Comparison of ENCODE assay signal across 21 cellular contexts in genomic region chr3:13714251-13714916, GRCh38.
DNase-seq lines count a peak whose midpoint lies in the region; ATAC-seq and TF ChIP-seq lines count a peak whose summit lies in the region.
"Had no signal": no experiment of that assay in that cellular context is flagged by ENCODE, and none has a peak within 500 bp of the region (broad histone marks: within the 10 kb centered on the region; RNA-seq: fewer than 3 reads in every experiment).

No MANE protein-coding gene starts in this region.

- H3K4me1 Mint-ChIP-seq in progenitor cell of endocrine pancreas (ENCODE audit: low read depth): no peaks in the 10 kb centered on the region
- H3K4me1 Mint-ChIP-seq: naive thymus-derived CD8-positive, alpha-beta T cell had no signal

- H3K4me3 Mint-ChIP-seq in progenitor cell of endocrine pancreas (ENCODE audit: low read depth): no peak overlapping the region
- H3K4me3 Mint-ChIP-seq: activated naive CD8-positive, alpha-beta T cell; CD4-positive, CD25-positive, alpha-beta regulatory T cell; naive thymus-derived CD8-positive, alpha-beta T cell had no signal

- TF ChIP-seq CTCF in progenitor cell of endocrine pancreas (IDR thresholded peaks at IDR 0.05; ENCODE audit: unreplicated experiment): no peak

- H3K9me3 Mint-ChIP-seq in progenitor cell of endocrine pancreas (ENCODE audit: low read depth): peaks cover 35% of the 10 kb centered on the region

- ATAC-seq in activated CD4-positive, CD25-positive, alpha-beta regulatory T cell treated with anti-CD3 and anti-CD28 coated beads, Interleukin-2, amount 50 U/mL, for 24 hours: no peak
- no peak for ATAC-seq in HG02885 (IDR thresholded peaks at IDR 0.05; ENCODE audit: poor library complexity, unreplicated experiment)
- ATAC-seq: heart right ventricle; left colon; naive thymus-derived CD8-positive, alpha-beta T cell had no signal

- H3K27me3 Mint-ChIP-seq in progenitor cell of endocrine pancreas: peaks cover 25% of the 10 kb centered on the region
- H3K27me3 Mint-ChIP-seq: activated naive CD8-positive, alpha-beta T cell; CD4-positive, CD25-positive, alpha-beta regulatory T cell had no signal

- no peak overlapping the region for H3K27ac Mint-ChIP-seq in progenitor cell of endocrine pancreas
- H3K27ac Mint-ChIP-seq: activated naive CD8-positive, alpha-beta T cell; CD4-positive, CD25-positive, alpha-beta regulatory T cell; naive thymus-derived CD8-positive, alpha-beta T cell had no signal

- H3K36me3 Mint-ChIP-seq in progenitor cell of endocrine pancreas (ENCODE audit: insufficient read depth): no peaks in the 10 kb centered on the region
- H3K36me3 Mint-ChIP-seq: CD4-positive, CD25-positive, alpha-beta regulatory T cell had no signal

- peak; percentile 11 for DNase-seq in activated CD4-positive, CD25-positive, alpha-beta regulatory T cell treated with anti-CD3 and anti-CD28 coated beads, Interleukin-2, amount 50 U/mL, for 72 hours
- DNase-seq in D341Med (ENCODE audit: low spot score) (peak; percentile 4), ecto neural progenitor cell (ENCODE audit: low spot score) (peak; percentile 16), progenitor cell of endocrine pancreas (ENCODE audit: low spot score, unreplicated experiment) (peak; percentile 6), foreskin melanocyte (no peak), DMS114 treated with DMSO at 0.1 percent for 48 hours (lab: John Stamatoyannopoulos, UW; ENCODE audit: unreplicated experiment) (no peak)
- DNase-seq: activated CD4-positive, alpha-beta T cell treated with anti-CD3 and anti-CD28 coated beads, Interleukin-2, amount 50 U/mL, for 4 hours; CD4-positive, CD25-positive, alpha-beta regulatory T cell; DMS 273 treated with DMSO at 0.1 percent for 48 hours; effector CD4-positive, alpha-beta T cell; foreskin fibroblast; left colon; NCI-H2029 treated with DMSO at 0.1 percent for 48 hours; NCI-H226; NCI-H774; SHP77 had no signal

Comparison
In these comparisons a context has a peak if more than half of its experiments do, and no peak if none do; other contexts are left out.
1. DNase-seq: peak in activated CD4-positive, CD25-positive, alpha-beta regulatory T cell treated with anti-CD3 and anti-CD28 coated beads, Interleukin-2, amount 50 U/mL, for 72 hours (single experiment), D341Med (single experiment), ecto neural progenitor cell (single experiment) and progenitor cell of endocrine pancreas (single experiment); none in foreskin melanocyte (single experiment) and DMS114 treated with DMSO at 0.1 percent for 48 hours (single experiment).